In genomic region chr20:44360221-44360620, GRCh38 we compare ENCODE assay signal across 1 cellular context.
TF ChIP-seq lines count a peak whose summit lies in the region.

No MANE protein-coding gene starts in this region.

TF ChIP-seq in HepG2, 621 proteins besides CTCF, POLR2A, EP300 and RAD21 (continued from another document):
- TF ChIP-seq ZBTB40 (IDR thresholded peaks at IDR 0.05), result peak; percentile 29; the same call in 1 of the 2 replicates
- TF ChIP-seq ZBTB40 (CRISPR knock-in tag; IDR thresholded peaks at IDR 0.05), result no peak
- TF ChIP-seq ZNF264 (CRISPR knock-in tag; IDR thresholded peaks at IDR 0.05), result no peak
- peak; percentile 46; the same call in 1 of the 2 replicates for TF ChIP-seq SP1 (IDR thresholded peaks at IDR 0.05)
- TF ChIP-seq SP1 (CRISPR knock-in tag; IDR thresholded peaks at IDR 0.05), result no peak
- 0 out of 2 replicates have a peak, but pooled peaks have one; percentile 22 for TF ChIP-seq NFRKB (IDR thresholded peaks at IDR 0.05)
- 0 out of 2 replicates have a peak, but pooled peaks have one; percentile 28 for TF ChIP-seq ZNF672 (CRISPR knock-in tag; IDR thresholded peaks at IDR 0.05)
- TF ChIP-seq CREB1 (IDR thresholded peaks at IDR 0.05), result peak; percentile 12; the same call in 1 of the 2 replicates
- TF ChIP-seq CREB1 (CRISPR knock-in tag; IDR thresholded peaks at IDR 0.05), result no peak
- TF ChIP-seq NONO (IDR thresholded peaks at IDR 0.05), result peak; percentile 8; the same call in 1 of the 2 replicates
- TF ChIP-seq NONO (CRISPR knock-in tag; conservative IDR thresholded peaks at IDR 0.05), result no peak
- peak; percentile 87 for TF ChIP-seq ZNF282 (IDR thresholded peaks at IDR 0.05; ENCODE audit: partially characterized antibody)
